9 cellular contexts compared by ENCODE assay signal in genomic region chr5:147554285-147554817, GRCh38. TPM values are rescaled to one million over a fixed set of nuclear protein-coding genes. Genes with fewer than 3 reads are reported as not detected.
DNase-seq lines count a peak whose midpoint lies in the region; ATAC-seq, FAIRE-seq and TF ChIP-seq lines count a peak whose summit lies in the region.
"Had no signal": no experiment of that assay in that cellular context is flagged by ENCODE, and none has a peak within 500 bp of the region (broad histone marks: within the 10 kb centered on the region; RNA-seq: fewer than 3 reads in every experiment).

No MANE protein-coding gene starts in this region.

- H3K9me3 ChIP-seq in MG63, result peaks cover 6% of the 10 kb centered on the region
- no peaks in the 10 kb centered on the region for H3K9me3 ChIP-seq in keratinocyte (ENCODE audit: control insufficient read depth, low read depth, low read length)

- no TSS peak for BruUV-seq in MCF 10A (replicated peaks; lab: Mats Ljungman, UMichigan)

- H3K4me3 Mint-ChIP-seq in MCF 10A (ENCODE audit: unreplicated experiment), result no peak overlapping the region

- DNase-seq in MG63 (no peak), MCF 10A (ENCODE audit: unreplicated experiment) (no peak), keratinocyte (ENCODE audit: low read depth, low spot score) (no peak), stromal cell of bone marrow (ENCODE audit: low read depth) (peak; percentile 86), NAMALWA (ENCODE audit: low spot score) (no peak)
- no peak for DNase-seq in stimulated activated naive CD4-positive, alpha-beta T cell (lab: John Stamatoyannopoulos, UW)
- no peak for DNase-seq in activated CD8-positive, alpha-beta memory T cell treated with anti-CD3 and anti-CD28 coated beads for 24 hours

- H3K9me1 ChIP-seq in keratinocyte (ENCODE audit: control insufficient read depth, extremely low read depth, insufficient read depth, low read length), result no peaks in the 10 kb centered on the region

- H3K27me3 Mint-ChIP-seq in MCF 10A (ENCODE audit: insufficient read depth, unreplicated experiment), result no peaks in the 10 kb centered on the region

- no peaks in the 10 kb centered on the region for H3K36me3 ChIP-seq in MG63
- no peaks in the 10 kb centered on the region for H3K36me3 ChIP-seq in keratinocyte (ENCODE audit: control insufficient read depth in 2 of 2, extremely low read depth in 1 of 2, insufficient read depth in 2 of 2, low read length in 2 of 2)

- peaks cover 7% of the 10 kb centered on the region for H3K9me3 Mint-ChIP-seq in MCF 10A (ENCODE audit: unreplicated experiment)
- H3K9me3 Mint-ChIP-seq: activated T-helper 2 cell treated with anti-CD3 and anti-CD28 coated beads, Interferon-gamma antibody, Interleukin-2, Interleukin-4, amounts not matched to agents 10 μg/mL and 5 μg/mL and 100 μg/mL, durations not matched to agents 14 hours and 24 hours and 36 hours had no signal

- H3K4me1 Mint-ChIP-seq in MCF 10A (ENCODE audit: insufficient read depth, unreplicated experiment), result peaks cover 7% of the 10 kb centered on the region

- peaks cover 4% of the 10 kb centered on the region for H3K36me3 Mint-ChIP-seq in MCF 10A (ENCODE audit: insufficient read depth, unreplicated experiment)

- H3K4me1 ChIP-seq in keratinocyte (ENCODE audit: control insufficient read depth, extremely low read depth, insufficient read depth, low read length), result peaks cover 6% of the 10 kb centered on the region

- ATAC-seq in GM18498 (IDR thresholded peaks at IDR 0.05; ENCODE audit: unreplicated experiment), result no peak

- CTCF ChIA-PET in MCF 10A (lab: Yijun Ruan, JAX), result interaction anchor here (0.5 to 15.3 kb wide), 4 partner anchors 10 to 1015 kb away, joined by 3 to 156 read pairs (median 4); no protein-coding TSS in a partner anchor

- no peaks in the 10 kb centered on the region for H3K79me2 ChIP-seq in keratinocyte (ENCODE audit: control insufficient read depth, insufficient read depth, low read length)

- peak overlapping the region; percentile 37 for H3K4me2 ChIP-seq in keratinocyte (ENCODE audit: control insufficient read depth, extremely low read depth, insufficient read depth, low read depth, low read length)

- dilution Hi-C loops in keratinocyte (cut with MboI; ENCODE audit: extremely low pct_ligation_motif_present, low sequenced_read_pairs), result no loop called here

- no peak overlapping the region for H3K27ac ChIP-seq in keratinocyte (ENCODE audit: control insufficient read depth, insufficient read depth, low read length)

- intact Hi-C loops in MCF 10A (cut with micrococcal nuclease), result no loop called here

- H3K27ac Mint-ChIP-seq in MCF 10A (ENCODE audit: low read depth, unreplicated experiment), result peak overlapping the region; percentile 1
- H3K27ac Mint-ChIP-seq: activated T-helper 2 cell treated with anti-CD3 and anti-CD28 coated beads, Interferon-gamma antibody, Interleukin-2, Interleukin-4, amounts not matched to agents 10 μg/mL and 5 μg/mL and 100 μg/mL, durations not matched to agents 14 hours and 24 hours and 36 hours had no signal

- FAIRE-seq in keratinocyte (lab: Jason Lieb, UNC), result no peak

- H3K4me3 ChIP-seq in MG63 (peak overlapping the region; percentile 2; the same call in 1 of the 2 replicates), keratinocyte (ENCODE audit: control insufficient read depth in 2 of 3, extremely low read depth in 1 of 3, insufficient read depth in 2 of 3, low read depth in 1 of 3, low read length in 3 of 3) (peak overlapping the region in 1 of 3 experiments; percentile 18)

- H2AFZ ChIP-seq in keratinocyte (ENCODE audit: control insufficient read depth, low read length), result peak overlapping the region; percentile 74

- H4K20me1 ChIP-seq in keratinocyte (ENCODE audit: control insufficient read depth, extremely low read depth, insufficient read depth, low read length), result no peaks in the 10 kb centered on the region

- H3K27me3 ChIP-seq in MG63 (no peaks in the 10 kb centered on the region), keratinocyte (ENCODE audit: control insufficient read depth, extremely low read depth, insufficient read depth, low read length) (no peaks in the 10 kb centered on the region)

- H3K9ac ChIP-seq in keratinocyte (ENCODE audit: control insufficient read depth, extremely low read depth, insufficient read depth, low read length), result peak overlapping the region; percentile 35

- POLR2A ChIA-PET in MCF 10A (lab: Yijun Ruan, JAX), result interaction anchor here (0.7 to 1.1 kb wide), 2 partner anchors 21 to 46 kb away, joined by 3 read pairs; no protein-coding TSS in a partner anchor

- TF ChIP-seq CTCF in MCF 10A (IDR thresholded peaks at IDR 0.05; ENCODE audit: unreplicated experiment) (no peak), keratinocyte (optimal IDR thresholded peaks at IDR 0.05 in 1 of 3, IDR thresholded peaks at IDR 0.05 in 1 of 3, conservative IDR thresholded peaks at IDR 0.05 in 1 of 3; ENCODE audit: extremely low read depth in 1 of 3, insufficient read depth in 2 of 3, low read length in 3 of 3) (no peak)

RNA-seq across cellular contexts. Expression of gene DPYSL3, which starts 44.5 kb away (rescaled TPM):
- 84.1 and 90.7 TPM in 2 replicates for total RNA-seq in MG63 (2014; rRNA removed; shearing (Covaris generic); ENCODE audit: low replicate concordance)
- total RNA-seq in MCF 10A (2022), result 8.2 and 8.9 TPM in 2 replicates
- polyA plus RNA-seq in keratinocyte, result 2.8 to 5.8 TPM (median 4.8 TPM) in 3 replicates
- 0.84 TPM for polyA plus RNA-seq in keratinocyte (2011; ENCODE audit: low read depth)
- 3.7 and 4.1 TPM in 2 replicates for polyA plus RNA-seq in keratinocyte (2011; cell fraction: cytosol; rRNA removed)
- polyA plus RNA-seq in keratinocyte (2011; cell fraction: nucleus; rRNA removed), result 4.6 and 4.9 TPM in 2 replicates
- polyA plus RNA-seq in keratinocyte (2012; ENCODE audit: low replicate concordance), result 0.45 and 6.3 TPM in 2 replicates
- polyA minus RNA-seq in keratinocyte, result 5.1 to 24.1 TPM (median 8.2 TPM) in 3 replicates
- 7.3 TPM for polyA minus RNA-seq in keratinocyte (2011; cell fraction: cytosol; rRNA and poly(A)+ RNA removed)
- polyA minus RNA-seq in keratinocyte (2011; cell fraction: nucleus; rRNA and poly(A)+ RNA removed), result 2.6 and 3.8 TPM in 2 replicates
